In genomic region chr5:142208777-142209312, GRCh38 we compare ENCODE assay signal across 17 cellular contexts.
A peak's percentile ranks its signal among the peaks of the same experiment; 100 is the strongest.
DNase-seq lines count a peak whose midpoint lies in the region; ATAC-seq, FAIRE-seq and TF ChIP-seq lines count a peak whose summit lies in the region.
"Had no signal": no experiment of that assay in that cellular context is flagged by ENCODE, and none has a peak within 500 bp of the region (broad histone marks: within the 10 kb centered on the region; RNA-seq: fewer than 3 reads in every experiment).

No MANE protein-coding gene starts in this region.

- H3K18ac ChIP-seq in H1 (ENCODE audit: extremely low read depth, low read length), result no peak overlapping the region

- H3K9me3 ChIP-seq in HAP-1 (no peaks in the 10 kb centered on the region), HUES64 (ENCODE audit: insufficient read depth, low read depth, low read length) (no peaks in the 10 kb centered on the region), H1 (ENCODE audit: insufficient read depth in 2 of 2, low read depth in 1 of 2, low read length in 1 of 2) (no peaks in the 10 kb centered on the region)

- FAIRE-seq in H1 (lab: Jason Lieb, UNC), result peak; percentile 39
- FAIRE-seq: GM12891, GM18507 had no signal

- in situ Hi-C loops in HAP-1 (cut with MboI; ENCODE audit: low sequenced_read_pairs), result no loop called here

- H3K4me3 ChIP-seq in HAP-1, result no peak overlapping the region
- no peak overlapping the region for H3K4me3 ChIP-seq in HUES64 (ENCODE audit: low read length)
- no peak overlapping the region for H3K4me3 ChIP-seq in H1 (ENCODE audit: extremely low read depth in 1 of 4, insufficient read depth in 2 of 4, low read depth in 3 of 4, low read length in 4 of 4)

- H2BK12ac ChIP-seq in H1 (ENCODE audit: low read depth, low read length), result no peak overlapping the region

- H2BK20ac ChIP-seq in H1 (ENCODE audit: low read length), result no peak overlapping the region

- no peak for TF ChIP-seq POLR2A in H1 (IDR thresholded peaks at IDR 0.05; ENCODE audit: control extremely low read depth in 1 of 2, low read depth in 2 of 2, low read length in 2 of 2)

- H4K20me1 ChIP-seq in H1 (replicated peaks in 1 of 2; ENCODE audit: control insufficient read depth in 1 of 2, insufficient read depth in 2 of 2, low read length in 2 of 2), result no peaks in the 10 kb centered on the region

- no peak for TF ChIP-seq RAD21 in H1 (IDR thresholded peaks at IDR 0.05 in 1 of 2, conservative IDR thresholded peaks at IDR 0.05 in 1 of 2; ENCODE audit: low read depth in 2 of 2, low read length in 2 of 2)

- H3K4me1 ChIP-seq in HAP-1 (peaks cover 12% of the 10 kb centered on the region), HUES64 (ENCODE audit: insufficient read depth, low read length) (peaks cover 9% of the 10 kb centered on the region; the same call in 1 of the 2 replicates), H1 (replicated peaks in 1 of 4; ENCODE audit: control insufficient read depth in 3 of 4, insufficient read depth in 4 of 4, low read length in 3 of 4) (peaks cover 0 to 9% (median 3%) of the 10 kb centered on the region in 4 experiments)

- H3K56ac ChIP-seq in H1 (replicated peaks; ENCODE audit: insufficient read length, low read depth, low read length), result no peak overlapping the region

- WGBS in HUES64, result 57% methylated on average over 7 of the region's 8 CpGs
- WGBS in H1 (ENCODE audit: extremely low coverage in 1 of 2, insufficient coverage in 1 of 2, insufficient read length in 1 of 2, insufficient replicate concordance in 2 of 2, low coverage in 1 of 2, low lambda C conversion rate in 2 of 2, missing lambda C conversion rate in 1 of 2), 2 experiments, result 22% methylated on average over 8 of the region's 8 CpGs; no CpG with 5 or more reads in 1 of the 2 experiments

- H3K14ac ChIP-seq in H1 (ENCODE audit: insufficient read length), result no peak overlapping the region

- no peak overlapping the region for H2BK15ac ChIP-seq in H1 (ENCODE audit: low read length)

- DNase-seq in HAP-1 (ENCODE audit: low spot score in 2 of 2) (peak; percentile 35 to 59), H1 (ENCODE audit: low read depth in 1 of 2, low spot score in 2 of 2) (no peak), RWPE1 (ENCODE audit: low spot score) (no peak), sciatic nerve (ENCODE audit: low spot score) (no peak), medulla oblongata (ENCODE audit: extremely low spot score) (no peak)
- DNase-seq: C1 segment of cervical spinal cord; Calu3; CD4-positive, alpha-beta memory T cell; COR-L47; DMS53; DMS79 treated with DMSO at 0.1 percent for 48 hours; GF-D8; HCEC 1CT had no signal

- TF ChIP-seq EP300 in H1 (IDR thresholded peaks at IDR 0.05; ENCODE audit: borderline replicate concordance in 1 of 2, low read depth in 2 of 2, low read length in 2 of 2), result no peak

- peak overlapping the region; percentile 81; the same call in 1 of the 2 replicates for H2BK5ac ChIP-seq in H1 (ENCODE audit: low read depth, low read length)

- H3K27ac ChIP-seq in HUES64 (ENCODE audit: low read depth, low read length), result peak overlapping the region; percentile 78; the same call in 1 of the 2 replicates
- H3K27ac ChIP-seq in H1 (ENCODE audit: low read depth, low read length), result 0 out of 2 replicates have a peak overlapping the region, but pooled peaks have one; percentile 3
- no peak overlapping the region for H3K27ac ChIP-seq in RWPE1

- H3K36me3 ChIP-seq in HAP-1 (replicated peaks) (no peaks in the 10 kb centered on the region), HUES64 (ENCODE audit: insufficient read depth, low read length) (no peaks in the 10 kb centered on the region), H1 (ENCODE audit: control insufficient read depth in 2 of 4, insufficient read depth in 4 of 4, low read length in 3 of 4) (no peaks in the 10 kb centered on the region)

- H4K5ac ChIP-seq in H1 (ENCODE audit: insufficient read length, low read depth, low read length), result no peak overlapping the region

- H3K4ac ChIP-seq in H1 (replicated peaks; ENCODE audit: insufficient read length, low read depth, low read length), result no peak overlapping the region

- no peak for TF ChIP-seq CTCF in H1 (IDR thresholded peaks at IDR 0.05; ENCODE audit: control extremely low read depth in 1 of 3, insufficient read depth in 1 of 3, low read depth in 1 of 3, low read length in 3 of 3)
- TF ChIP-seq CTCF in RWPE1 (conservative IDR thresholded peaks at IDR 0.05; ENCODE audit: low read depth), result no peak

- H3K23me2 ChIP-seq in H1 (ENCODE audit: low read depth, low read length), result no peaks in the 10 kb centered on the region

- H2BK120ac ChIP-seq in H1 (replicated peaks; ENCODE audit: low read depth, low read length), result no peak overlapping the region

- H3K27me3 ChIP-seq in HAP-1 (ENCODE audit: low read depth) (peaks cover 35% of the 10 kb centered on the region), HUES64 (ENCODE audit: insufficient read depth, low read length) (no peaks in the 10 kb centered on the region), H1 (replicated peaks in 1 of 4; ENCODE audit: control insufficient read depth in 3 of 4, extremely low read depth in 1 of 4, insufficient read depth in 3 of 4, low read length in 3 of 4) (no peaks in the 10 kb centered on the region; a peak in 1 of 7 replicates)

- no peaks in the 10 kb centered on the region for H3K79me2 ChIP-seq in H1 (ENCODE audit: control insufficient read depth in 1 of 2, insufficient read depth in 2 of 2, low read length in 2 of 2)

- POLR2A ChIA-PET in H1 (lab: Charles Lee; ENCODE audit: partially characterized antibody) (no interaction called here), RWPE1 (lab: Yijun Ruan, JAX; ENCODE audit: low non-redundant PET) (interaction anchor here (0.5 kb wide), 1 partner anchor 148 kb away, joined by 11 read pairs; no protein-coding TSS in a partner anchor)

- no peak overlapping the region for H4K8ac ChIP-seq in H1 (ENCODE audit: extremely low read depth, insufficient read depth, low read length)

- ATAC-seq in sciatic nerve (no peak), GM21360 (IDR thresholded peaks at IDR 0.05; ENCODE audit: unreplicated experiment) (no peak)

- H3K9ac ChIP-seq in HUES64 (ENCODE audit: low read depth, low read length) (no peak overlapping the region), H1 (replicated peaks in 1 of 4; ENCODE audit: extremely low read depth in 1 of 4, low read depth in 3 of 4, low read length in 3 of 4) (no peak overlapping the region)

- H3K23ac ChIP-seq in H1 (ENCODE audit: insufficient read length), result no peak overlapping the region

- H2AFZ ChIP-seq in H1 (ENCODE audit: low read length), result no peak overlapping the region

- intact Hi-C loops in sciatic nerve (cut with DNase I), result no loop called here

- H3K4me2 ChIP-seq in H1 (ENCODE audit: insufficient read depth in 1 of 2, low read depth in 2 of 2, low read length in 2 of 2), result peak overlapping the region in 1 of 2 experiments; percentile 5; a peak in 1 of 4 replicates

- no peak overlapping the region for H4K91ac ChIP-seq in H1 (replicated peaks; ENCODE audit: insufficient read length, low read length)

- H2AK5ac ChIP-seq in H1 (ENCODE audit: low read depth, low read length), result 0 out of 2 replicates have a peak overlapping the region, but pooled peaks have one; percentile 11

- no peaks in the 10 kb centered on the region for H3K79me1 ChIP-seq in H1 (ENCODE audit: low read depth, low read length)

- CTCF ChIA-PET in H1 (lab: Charles Lee; ENCODE audit: partially characterized antibody), result interaction anchor here (1.0 to 1.7 kb wide), 6 partner anchors 10 to 402 kb away, joined by 3 to 5 read pairs (median 4); no protein-coding TSS in a partner anchor
- CTCF ChIA-PET in RWPE1 (lab: Yijun Ruan, JAX), result interaction anchor here (0.5 to 0.6 kb wide), 2 partner anchors 65 to 84 kb away, joined by 3 to 4 read pairs; no protein-coding TSS in a partner anchor

TF ChIP-seq in H1, 55 proteins besides CTCF, POLR2A, EP300 and RAD21:
- TF ChIP-seq TAF1 (IDR thresholded peaks at IDR 0.05; ENCODE audit: low read depth, low read length) (no peak), SP1 (IDR thresholded peaks at IDR 0.05; ENCODE audit: low read depth, low read length) (no peak), SIN3A (conservative IDR thresholded peaks at IDR 0.05 in 1 of 2, IDR thresholded peaks at IDR 0.05 in 1 of 2; ENCODE audit: low read depth in 1 of 2, low read length in 2 of 2) (no peak), JUND (IDR thresholded peaks at IDR 0.05; ENCODE audit: low read length) (no peak), SP4 (IDR thresholded peaks at IDR 0.05; ENCODE audit: low read length) (no peak), RXRA (IDR thresholded peaks at IDR 0.05; ENCODE audit: insufficient read depth, low read depth, low read length) (no peak), GABPA (IDR thresholded peaks at IDR 0.05; ENCODE audit: borderline replicate concordance, insufficient read depth, low read length) (no peak), HDAC2 (IDR thresholded peaks at IDR 0.05; ENCODE audit: borderline replicate concordance in 1 of 2, low read depth in 2 of 2, low read length in 2 of 2) (no peak), YY1 (IDR thresholded peaks at IDR 0.05; ENCODE audit: low read depth, low read length) (no peak), RFX5 (IDR thresholded peaks at IDR 0.05; ENCODE audit: borderline replicate concordance, low read depth, low read length) (no peak), TBP (IDR thresholded peaks at IDR 0.05; ENCODE audit: low read depth, low read length) (no peak)
TF ChIP-seq in H1: peak in this region for 0.

Comparison
In these comparisons a context has a peak if more than half of its experiments do, and no peak if none do; other contexts are left out.
1. DNase-seq: peak in HAP-1 (2 of 2); none in H1 (0 of 2), RWPE1 (single experiment), sciatic nerve (single experiment) and medulla oblongata (single experiment).